17 cellular contexts compared by ENCODE assay signal in the genomic region with DNA sequence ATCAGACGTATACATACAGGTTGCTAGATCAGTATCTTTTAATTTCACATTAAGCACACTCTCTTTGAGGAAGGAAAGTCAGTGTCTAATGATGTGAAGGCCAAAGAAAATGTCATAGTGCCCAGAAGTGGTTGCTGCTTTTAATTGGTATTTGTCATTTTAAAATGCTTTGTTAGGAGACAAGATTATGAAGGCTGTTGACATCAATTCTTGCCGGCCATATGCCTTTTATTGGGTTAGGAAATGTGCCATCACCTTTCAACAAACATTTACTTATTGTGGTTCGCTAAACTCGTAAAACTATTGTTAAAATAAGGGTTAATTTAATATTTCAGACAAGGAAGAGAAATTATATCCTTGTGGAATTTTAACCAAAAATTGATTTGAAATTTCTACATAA. TPM values are rescaled to one million over a fixed set of nuclear protein-coding genes. Genes with fewer than 3 reads are reported as not detected.
DNase-seq lines count a peak whose midpoint lies in the region; ATAC-seq, FAIRE-seq and TF ChIP-seq lines count a peak whose summit lies in the region.
"Had no signal": no experiment of that assay in that cellular context is flagged by ENCODE, and none has a peak within 500 bp of the region (broad histone marks: within the 10 kb centered on the region; RNA-seq: fewer than 3 reads in every experiment).

No MANE protein-coding gene starts in this region.

- 80% methylated on average over 4 of the region's 4 CpGs for WGBS in GM12878 (ENCODE audit: insufficient coverage, insufficient replicate concordance, low lambda C conversion rate, missing lambda C conversion rate)

- no peaks in the 10 kb centered on the region for H3K9me3 Mint-ChIP-seq in natural killer cell
- H3K9me3 Mint-ChIP-seq in natural killer cell treated with Interleukin-12 subunit alpha and Interleukin-12 subunit beta and Interleukin-15 and Interleukin-18, amount 100 ng/mL, for 72 hours = no peaks in the 10 kb centered on the region
- H3K9me3 Mint-ChIP-seq: CD8-positive, alpha-beta T cell; IgD-negative memory B cell had no signal

- in situ Hi-C loops in GM12878 (cut with MboI) = no loop called here

- SMC1A ChIA-PET in GM12878 (lab: Charles Lee; ENCODE audit: uncharacterized antibody, unreplicated experiment) = interaction anchor here (1.0 to 6.4 kb wide), 4 partner anchors 9 to 51 kb away, joined by 3 to 81 read pairs (median 27); no protein-coding TSS in a partner anchor

- ATAC-seq in natural killer cell (no peak), GM12878 (peak; percentile 6; the same call in 1 of the 3 replicates), GM21825 (IDR thresholded peaks at IDR 0.05; ENCODE audit: unreplicated experiment) (no peak), GM19023 (IDR thresholded peaks at IDR 0.05; ENCODE audit: unreplicated experiment) (no peak), GM21360 (IDR thresholded peaks at IDR 0.05; ENCODE audit: unreplicated experiment) (no peak)
- ATAC-seq in natural killer cell treated with Interleukin-12 subunit alpha and Interleukin-12 subunit beta and Interleukin-15 and Interleukin-18, amount 100 ng/mL, for 72 hours = no peak
- ATAC-seq: CD8-positive, alpha-beta T cell had no signal

- H3K9ac ChIP-seq in GM12878 (ENCODE audit: control insufficient read depth, insufficient read depth, low read length) = no peak overlapping the region

- no peak for TF ChIP-seq CTCF in natural killer cell (IDR thresholded peaks at IDR 0.05)
- TF ChIP-seq CTCF in GM12878 (IDR thresholded peaks at IDR 0.05 in 2 of 3, conservative IDR thresholded peaks at IDR 0.05 in 1 of 3; ENCODE audit: control insufficient read depth in 2 of 3, extremely low read depth in 1 of 3, insufficient read depth in 1 of 3, low read depth in 3 of 3, low read length in 3 of 3) = no peak

- no TSS peak for BruUV-seq in GM12878 (replicated peaks; lab: Mats Ljungman, UMichigan)

- peaks cover 38 to 61% of the 10 kb centered on the region in 2 donors for H3K4me1 Mint-ChIP-seq in natural killer cell
- peaks cover 38 to 40% of the 10 kb centered on the region in 2 donors for H3K4me1 Mint-ChIP-seq in natural killer cell treated with Interleukin-12 subunit alpha and Interleukin-12 subunit beta and Interleukin-15 and Interleukin-18, amount 100 ng/mL, for 72 hours (ENCODE audit: low read depth in 2 of 2)

- H3K27me3 Mint-ChIP-seq in natural killer cell (ENCODE audit: low read depth in 2 of 2) = no peaks in the 10 kb centered on the region
- H3K27me3 Mint-ChIP-seq in natural killer cell treated with Interleukin-12 subunit alpha and Interleukin-12 subunit beta and Interleukin-15 and Interleukin-18, amount 100 ng/mL, for 72 hours = no peaks in the 10 kb centered on the region
- H3K27me3 Mint-ChIP-seq: B cell, IgD-negative memory B cell had no signal

- no peaks in the 10 kb centered on the region for H3K27me3 ChIP-seq in GM12878 (replicated peaks in 1 of 2; ENCODE audit: control insufficient read depth in 2 of 2, insufficient read depth in 2 of 2, low read length in 1 of 2)

- TF ChIP-seq RAD21 in GM12878 (IDR thresholded peaks at IDR 0.05; ENCODE audit: insufficient read depth, low read depth, low read length) = no peak

- CTCF ChIA-PET in GM12878 (lab: Yijun Ruan, JAX) = interaction anchor here (0.6 to 1.4 kb wide), 3 partner anchors 9 to 308 kb away, joined by 3 to 4 read pairs (median 3); no protein-coding TSS in a partner anchor

- intact Hi-C loops in natural killer cell (cut with micrococcal nuclease) (no loop called here), GM12878 (cut with micrococcal nuclease; ENCODE audit: unreplicated experiment) (no loop called here)

- RAD21 ChIA-PET in GM12878 (lab: Charles Lee; ENCODE audit: unreplicated experiment) = interaction anchor here (0.6 to 1.2 kb wide), 3 partner anchors 11 to 659 kb away, joined by 3 to 5 read pairs (median 4); no protein-coding TSS in a partner anchor

- 0 out of 2 replicates have a peak overlapping the region, but pooled peaks have one; percentile 7 for H3K4me2 ChIP-seq in GM12878 (ENCODE audit: control insufficient read depth, insufficient read depth)

- peaks cover 12% of the 10 kb centered on the region for H3K36me3 Mint-ChIP-seq in natural killer cell
- peaks cover 17% of the 10 kb centered on the region for H3K36me3 Mint-ChIP-seq in natural killer cell treated with Interleukin-12 subunit alpha and Interleukin-12 subunit beta and Interleukin-15 and Interleukin-18, amount 100 ng/mL, for 72 hours

- peak overlapping the region; percentile 4 for H3K4me3 Mint-ChIP-seq in natural killer cell
- no peak overlapping the region for H3K4me3 Mint-ChIP-seq in natural killer cell treated with Interleukin-12 subunit alpha and Interleukin-12 subunit beta and Interleukin-15 and Interleukin-18, amount 100 ng/mL, for 72 hours
- H3K4me3 Mint-ChIP-seq: B cell; CD8-positive, alpha-beta T cell; IgD-negative memory B cell had no signal

- TF ChIP-seq EP300 in GM12878 (IDR thresholded peaks at IDR 0.05; ENCODE audit: borderline replicate concordance in 1 of 2, control insufficient read depth in 1 of 2, low read depth in 2 of 2, low read length in 2 of 2) = no peak

- H2AFZ ChIP-seq in GM12878 (ENCODE audit: control insufficient read depth, low read depth, low read length) = no peak overlapping the region

- no peak for TF ChIP-seq POLR2A in GM12878 (IDR thresholded peaks at IDR 0.05; ENCODE audit: low read depth, low read length)

- H3K27ac Mint-ChIP-seq in natural killer cell = peak overlapping the region; percentile 7 to 74
- H3K27ac Mint-ChIP-seq in natural killer cell treated with Interleukin-12 subunit alpha and Interleukin-12 subunit beta and Interleukin-15 and Interleukin-18, amount 100 ng/mL, for 72 hours = peak overlapping the region in 1 of 2 donors; percentile 75
- H3K27ac Mint-ChIP-seq: B cell had no signal

- no peak overlapping the region for H3K4me3 ChIP-seq in GM12878
- H3K4me3 ChIP-seq: HAP-1 had no signal

- DNase-seq in natural killer cell = no peak
- no peak for DNase-seq in natural killer cell treated with Interleukin-12 subunit alpha and Interleukin-12 subunit beta and Interleukin-15 and Interleukin-18, amount 100 ng/mL, for 72 hours (ENCODE audit: low spot score)
- DNase-seq in NCI-H69 (lab: John Stamatoyannopoulos, UW) = peak; percentile 12
- no peak for DNase-seq in GM12878 (ENCODE audit: low read depth, low spot score)
- DNase-seq: CD8-positive, alpha-beta T cell; DND-41; GF-D8; NCI-H2107; NCI-H345; NCI-H774; SIG-M5 had no signal

- no peak for FAIRE-seq in GM12878 (lab: Jason Lieb, UNC)

- H3K36me3 ChIP-seq in GM12878 (ENCODE audit: control insufficient read depth in 2 of 2, insufficient read depth in 2 of 2, low read length in 1 of 2) = peaks cover 0 to 21% of the 10 kb centered on the region in 2 experiments; a peak in 2 of 4 replicates
- H3K36me3 ChIP-seq: HAP-1 had no signal

- no peaks in the 10 kb centered on the region for H4K20me1 ChIP-seq in GM12878 (ENCODE audit: control insufficient read depth, insufficient read depth)

- H3K4me1 ChIP-seq in GM12878 (ENCODE audit: control insufficient read depth, insufficient read depth, low read length) = peaks cover 17% of the 10 kb centered on the region

- peaks cover 67% of the 10 kb centered on the region for H3K79me2 ChIP-seq in GM12878 (ENCODE audit: control insufficient read depth, insufficient read depth, low read length)

- H3K9me3 ChIP-seq in GM12878 (replicated peaks; ENCODE audit: control insufficient read depth, insufficient read depth, low read length) = no peaks in the 10 kb centered on the region
- H3K9me3 ChIP-seq: HAP-1 had no signal

- POLR2A ChIA-PET in GM12878 (lab: Charles Lee) = interaction anchor here (0.5 to 1.1 kb wide), 4 partner anchors 9 to 32 kb away, joined by 3 to 5 read pairs (median 3); no protein-coding TSS in a partner anchor

- H3K27ac ChIP-seq in GM12878 (ENCODE audit: control insufficient read depth, insufficient read depth) = peak overlapping the region; percentile 13; the same call in 1 of the 2 replicates

RNA-seq across cellular contexts. Expression of gene NFKB1, which starts 32.2 kb away (rescaled TPM):
- 100 to 1,000 TPM; 144 to 235 (median 163) TPM for total RNA-seq in natural killer cell
- 100 to 1,000 TPM; 108 to 131 TPM for total RNA-seq in natural killer cell treated with Interleukin-12 subunit alpha and Interleukin-12 subunit beta and Interleukin-15 and Interleukin-18, amount 100 ng/mL, for 72 hours
- 92.3 and 97.9 TPM in 2 replicates for total RNA-seq in GM12878 (2013; cell fraction: nucleolus; rRNA removed)
- total RNA-seq in GM12878 (2014; rRNA removed) = 51.0 and 53.0 TPM in 2 replicates
- total RNA-seq in GM12878 (2014; rRNA removed; fragmentation: Illumina TruSeq; extraction: Trizol) = 67.4 and 68.6 TPM in 2 replicates
- total RNA-seq in GM12878 (2021) = 106 and 110 TPM in 2 replicates
- polyA plus RNA-seq in GM12878 (2011; ENCODE audit: low read depth) = 43.4 TPM
- 67.0 and 69.7 TPM in 2 replicates for polyA plus RNA-seq in GM12878 (2011; rRNA removed)
- 66.5 and 76.6 TPM in 2 replicates for polyA plus RNA-seq in GM12878 (2011; cell fraction: cytosol; rRNA removed)
- polyA plus RNA-seq in GM12878 (2011; cell fraction: nucleus; rRNA removed) = 68.3 and 72.4 TPM in 2 replicates
- 46.4 and 59.8 TPM in 2 replicates for polyA plus RNA-seq in GM12878 (2012)
- 82.1 and 85.3 TPM in 2 replicates for polyA plus RNA-seq in GM12878 (2014; fragmentation: Illumina TruSeq; extraction: Trizol)
- 10 to 100 TPM; 20.8 to 32.7 TPM for polyA plus RNA-seq in GM12878 (2014; fragmentation: Nextera tagmentation; extraction: Ambion mirVana)
- 61.6 and 62.3 TPM in 2 replicates for polyA plus RNA-seq in GM12878 (2014; rRNA removed)
- 1 to 10 TPM; 8.7 to 9.0 TPM for polyA plus RNA-seq in GM12878 (2016; fragmentation: Nextera tagmentation; extraction: Ambion mirVana)
- 104 and 111 TPM in 2 replicates for polyA minus RNA-seq in GM12878 (2011; rRNA and poly(A)+ RNA removed)
- 35.4 and 41.8 TPM in 2 replicates for polyA minus RNA-seq in GM12878 (2011; cell fraction: cytosol; rRNA and poly(A)+ RNA removed)
- polyA minus RNA-seq in GM12878 (2011; cell fraction: nucleus; rRNA and poly(A)+ RNA removed) = 42.3 and 64.8 TPM in 2 replicates
